ENCODE assay signal across 1 cellular context in genomic region chr20:44010162-44010704, GRCh38.
TF ChIP-seq lines count a peak whose summit lies in the region.

No MANE protein-coding gene starts in this region.

TF ChIP-seq in K562, 482 proteins besides CTCF, POLR2A, EP300 and RAD21 (continued from another document):
- TF ChIP-seq ZBTB2 (IDR thresholded peaks at IDR 0.05) (no peak), NCOR1 (IDR thresholded peaks at IDR 0.05) (peak; percentile 90), KLF13 (tag; IDR thresholded peaks at IDR 0.05; ENCODE audit: borderline replicate concordance, low read depth) (peak; percentile 57; the same call in 1 of the 2 replicates), ARID3A (IDR thresholded peaks at IDR 0.05; ENCODE audit: borderline replicate concordance, low read depth, low read length) (peak; percentile 68), TARDBP (IDR thresholded peaks at IDR 0.05) (peak; percentile 86; the same call in 1 of the 2 replicates), ZNF134 (CRISPR knock-in tag; conservative IDR thresholded peaks at IDR 0.05) (0 out of 2 replicates have a peak, but pooled peaks have one; percentile 29), CREM (IDR thresholded peaks at IDR 0.05; ENCODE audit: low read depth) (peak; percentile 45), MEIS2 (IDR thresholded peaks at IDR 0.05; ENCODE audit: partially characterized antibody) (peak; percentile 60), POLR2AphosphoS5 (IDR thresholded peaks at IDR 0.05; ENCODE audit: control insufficient read depth, insufficient read depth, low read depth, low read length) (peak; percentile 88), GABPB1 (CRISPR knock-in tag; IDR thresholded peaks at IDR 0.05) (no peak), ZNF699 (CRISPR knock-in tag; IDR thresholded peaks at IDR 0.05; ENCODE audit: insufficient replicate concordance) (no peak), ARNT (IDR thresholded peaks at IDR 0.05) (peak in 1 of 2 experiments; percentile 29; a peak in 1 of 4 replicates), NCOA1 (IDR thresholded peaks at IDR 0.05; ENCODE audit: low read depth) (peak; percentile 49; the same call in 1 of the 2 replicates), ZNF175 (CRISPR knock-in tag; IDR thresholded peaks at IDR 0.05; ENCODE audit: low read depth) (peak; percentile 90), MYNN (IDR thresholded peaks at IDR 0.05) (peak; percentile 88), MYNN (CRISPR knock-in tag; IDR thresholded peaks at IDR 0.05) (no peak), POLR3G (IDR thresholded peaks at IDR 0.05; ENCODE audit: extremely low read depth, insufficient read length, insufficient replicate concordance) (no peak), DMBX1 (CRISPR knock-in tag; IDR thresholded peaks at IDR 0.05; ENCODE audit: borderline replicate concordance) (peak; percentile 62; the same call in 1 of the 2 replicates), ZBTB11 (CRISPR knock-in tag; IDR thresholded peaks at IDR 0.05) (peak in 1 of 3 experiments; percentile 71; a peak in 2 of 6 replicates), CBFA2T3 (IDR thresholded peaks at IDR 0.05) (peak; percentile 93), SOX6 (IDR thresholded peaks at IDR 0.05) (peak; percentile 93)
- TF ChIP-seq, protein P1, sequence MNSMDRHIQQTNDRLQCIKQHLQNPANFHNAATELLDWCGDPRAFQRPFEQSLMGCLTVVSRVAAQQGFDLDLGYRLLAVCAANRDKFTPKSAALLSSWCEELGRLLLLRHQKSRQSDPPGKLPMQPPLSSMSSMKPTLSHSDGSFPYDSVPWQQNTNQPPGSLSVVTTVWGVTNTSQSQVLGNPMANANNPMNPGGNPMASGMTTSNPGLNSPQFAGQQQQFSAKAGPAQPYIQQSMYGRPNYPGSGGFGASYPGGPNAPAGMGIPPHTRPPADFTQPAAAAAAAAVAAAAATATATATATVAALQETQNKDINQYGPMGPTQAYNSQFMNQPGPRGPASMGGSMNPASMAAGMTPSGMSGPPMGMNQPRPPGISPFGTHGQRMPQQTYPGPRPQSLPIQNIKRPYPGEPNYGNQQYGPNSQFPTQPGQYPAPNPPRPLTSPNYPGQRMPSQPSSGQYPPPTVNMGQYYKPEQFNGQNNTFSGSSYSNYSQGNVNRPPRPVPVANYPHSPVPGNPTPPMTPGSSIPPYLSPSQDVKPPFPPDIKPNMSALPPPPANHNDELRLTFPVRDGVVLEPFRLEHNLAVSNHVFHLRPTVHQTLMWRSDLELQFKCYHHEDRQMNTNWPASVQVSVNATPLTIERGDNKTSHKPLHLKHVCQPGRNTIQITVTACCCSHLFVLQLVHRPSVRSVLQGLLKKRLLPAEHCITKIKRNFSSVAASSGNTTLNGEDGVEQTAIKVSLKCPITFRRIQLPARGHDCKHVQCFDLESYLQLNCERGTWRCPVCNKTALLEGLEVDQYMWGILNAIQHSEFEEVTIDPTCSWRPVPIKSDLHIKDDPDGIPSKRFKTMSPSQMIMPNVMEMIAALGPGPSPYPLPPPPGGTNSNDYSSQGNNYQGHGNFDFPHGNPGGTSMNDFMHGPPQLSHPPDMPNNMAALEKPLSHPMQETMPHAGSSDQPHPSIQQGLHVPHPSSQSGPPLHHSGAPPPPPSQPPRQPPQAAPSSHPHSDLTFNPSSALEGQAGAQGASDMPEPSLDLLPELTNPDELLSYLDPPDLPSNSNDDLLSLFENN (IDR thresholded peaks at IDR 0.05; ENCODE audit: low read depth in 2 of 2, low read length in 2 of 2): peak in 1 of 2 experiments; percentile 94; a peak in 2 of 4 replicates
